7 cellular contexts compared by ENCODE assay signal in the genomic region with DNA sequence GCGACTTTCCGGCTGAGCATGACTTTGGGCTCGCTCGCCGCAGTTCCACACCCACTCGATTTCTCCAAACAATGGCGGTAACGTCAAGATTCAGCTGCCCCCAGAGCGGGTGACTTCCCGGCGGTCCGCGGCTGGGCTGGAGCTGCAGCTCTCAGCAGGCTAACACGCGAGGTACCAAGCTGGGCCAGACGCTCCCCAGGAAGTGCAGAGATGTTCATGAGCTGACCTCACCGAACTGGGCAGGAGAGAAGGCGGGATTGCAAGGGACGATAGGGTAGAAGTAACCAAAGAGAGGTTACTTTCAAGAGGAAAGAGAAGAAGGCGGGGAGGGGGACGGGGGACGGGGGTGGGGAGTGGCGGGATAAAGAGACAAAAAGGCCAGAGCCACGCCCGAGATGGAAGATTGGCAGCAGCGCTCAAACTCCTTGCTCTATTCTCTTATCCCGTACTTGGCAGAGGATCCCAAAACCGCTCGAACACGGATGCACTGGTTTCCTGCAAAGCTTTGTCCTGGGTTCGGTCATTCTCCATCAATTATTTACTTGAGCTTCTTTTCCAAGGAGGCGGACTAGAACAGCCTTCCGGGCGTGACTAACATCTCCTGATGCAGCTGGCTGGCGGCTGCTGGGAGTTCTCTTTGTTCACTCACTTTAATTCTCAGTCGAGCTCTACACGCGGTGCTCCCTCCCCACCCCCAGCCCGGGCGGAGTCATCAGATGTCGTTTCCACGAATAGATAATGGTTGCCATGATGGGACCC.
DNase-seq lines count a peak whose midpoint lies in the region; ATAC-seq lines count a peak whose summit lies in the region.

TSS of gene MTCL3 (minus strand) at position 626 of the 759 bp plus-strand sequence.

- peaks cover 17% of the 10 kb centered on the region for H3K27me3 ChIP-seq in NT2/D1 (ENCODE audit: insufficient read depth, insufficient read length)

- no peak for ATAC-seq in GM18858 (IDR thresholded peaks at IDR 0.05; ENCODE audit: unreplicated experiment)

- no peak within 1 kb of the TSS for H3K9ac ChIP-seq in NT2/D1 (ENCODE audit: insufficient read length, low read depth)

- H3K4me1 ChIP-seq in NT2/D1 (ENCODE audit: insufficient read depth, insufficient read length), result no peaks in the 10 kb centered on the region

- H3K4me3 ChIP-seq in NT2/D1 (ENCODE audit: insufficient read length, low read depth), result peak within 1 kb of the TSS; percentile 28

- peak; percentile 15 for DNase-seq in HT-29 (ENCODE audit: low spot score)
- no peak for DNase-seq in NT2/D1 (ENCODE audit: low read depth, low spot score)
- peak in 53 of 58 donors; percentile 5 to 75 (median 45) for DNase-seq in anterior cingulate cortex (lab: John Stamatoyannopoulos, UW)
- peak; percentile 96 for DNase-seq in kidney glomerular epithelial cell (lab: John Stamatoyannopoulos, UW)
- peak; percentile 35 to 70 for DNase-seq in stimulated activated CD8-positive, alpha-beta memory T cell treated with anti-CD3 and anti-CD28 coated beads, Interleukin-7, amount 100 ng/mL, for 48 hours (ENCODE audit: extremely low read depth in 1 of 2, low read depth in 1 of 2)
- DNase-seq in mesenteric fat pad (ENCODE audit: low spot score), result no peak

- no peaks in the 10 kb centered on the region for H3K36me3 ChIP-seq in NT2/D1 (ENCODE audit: insufficient read depth, insufficient read length, low read length)

- H3K9me3 ChIP-seq in NT2/D1 (ENCODE audit: insufficient read depth, low read length), result no peaks in the 10 kb centered on the region

Comparison
In these comparisons a context has a peak if more than half of its experiments do, and no peak if none do; other contexts are left out.
1. DNase-seq: peak in HT-29 (single experiment), anterior cingulate cortex (53 of 58), kidney glomerular epithelial cell (single experiment) and stimulated activated CD8-positive, alpha-beta memory T cell treated with anti-CD3 and anti-CD28 coated beads, Interleukin-7, amount 100 ng/mL, for 48 hours (2 of 2); none in NT2/D1 (single experiment) and mesenteric fat pad (single experiment).